1 cellular context compared by ENCODE assay signal in genomic region chr4:2803624-2804448, GRCh38.
TF ChIP-seq lines count a peak whose summit lies in the region.

No MANE protein-coding gene starts in this region.

TF ChIP-seq in K562, 482 proteins besides CTCF, POLR2A, EP300 and RAD21 (continued from another document and continues in another):
- TF ChIP-seq MGA (IDR thresholded peaks at IDR 0.05) (no peak), ZKSCAN1 (IDR thresholded peaks at IDR 0.05; ENCODE audit: low read depth, low read length) (no peak), PYGO2 (tag; IDR thresholded peaks at IDR 0.05) (no peak), BRF1 (IDR thresholded peaks at IDR 0.05; ENCODE audit: borderline replicate concordance, extremely low read depth, insufficient read length) (no peak), DLX4 (CRISPR knock-in tag; IDR thresholded peaks at IDR 0.05) (no peak), SFPQ (IDR thresholded peaks at IDR 0.05; ENCODE audit: low read depth, low read length) (no peak), EWSR1 (IDR thresholded peaks at IDR 0.05; ENCODE audit: borderline replicate concordance, low read depth, partially characterized antibody) (no peak), ZC3H8 (IDR thresholded peaks at IDR 0.05) (no peak), ZBTB7A (IDR thresholded peaks at IDR 0.05; ENCODE audit: borderline replicate concordance, control insufficient read depth, low read depth, low read length) (no peak), ELK1 (CRISPR knock-in tag; IDR thresholded peaks at IDR 0.05) (no peak), ZNF263 (CRISPR knock-in tag; IDR thresholded peaks at IDR 0.05; ENCODE audit: borderline replicate concordance) (no peak), COPS2 (conservative IDR thresholded peaks at IDR 0.05) (no peak), ZNF143 (CRISPR knock-in tag; IDR thresholded peaks at IDR 0.05) (no peak), DPF2 (IDR thresholded peaks at IDR 0.05) (peak; percentile 55; the same call in 1 of the 2 replicates), MTA1 (IDR thresholded peaks at IDR 0.05; ENCODE audit: borderline replicate concordance) (no peak), E2F5 (CRISPR knock-in tag; IDR thresholded peaks at IDR 0.05) (no peak), ZNF717 (CRISPR knock-in tag; IDR thresholded peaks at IDR 0.05) (no peak), ZNF764 (CRISPR knock-in tag; IDR thresholded peaks at IDR 0.05; ENCODE audit: low read depth) (no peak), E2F8 (IDR thresholded peaks at IDR 0.05; ENCODE audit: low read depth, partially characterized antibody) (no peak), ARHGAP35 (IDR thresholded peaks at IDR 0.05; ENCODE audit: partially characterized antibody) (no peak), ZNF318 (IDR thresholded peaks at IDR 0.05; ENCODE audit: borderline replicate concordance in 1 of 2, low read depth in 1 of 2) (no peak), DIDO1 (tag; IDR thresholded peaks at IDR 0.05; ENCODE audit: low read depth) (no peak), ILK (tag; IDR thresholded peaks at IDR 0.05; ENCODE audit: borderline replicate concordance, low read depth) (no peak), CREM (IDR thresholded peaks at IDR 0.05; ENCODE audit: low read depth) (peak; percentile 62; the same call in 1 of the 2 replicates), TSC22D4 (tag; IDR thresholded peaks at IDR 0.05) (no peak), HMGN3 (IDR thresholded peaks at IDR 0.05; ENCODE audit: borderline replicate concordance, extremely low read depth, insufficient read length, low read depth, low read length) (no peak), HNRNPUL1 (IDR thresholded peaks at IDR 0.05; ENCODE audit: low read length) (no peak)
